11 cellular contexts compared by ENCODE assay signal in the genomic region with DNA sequence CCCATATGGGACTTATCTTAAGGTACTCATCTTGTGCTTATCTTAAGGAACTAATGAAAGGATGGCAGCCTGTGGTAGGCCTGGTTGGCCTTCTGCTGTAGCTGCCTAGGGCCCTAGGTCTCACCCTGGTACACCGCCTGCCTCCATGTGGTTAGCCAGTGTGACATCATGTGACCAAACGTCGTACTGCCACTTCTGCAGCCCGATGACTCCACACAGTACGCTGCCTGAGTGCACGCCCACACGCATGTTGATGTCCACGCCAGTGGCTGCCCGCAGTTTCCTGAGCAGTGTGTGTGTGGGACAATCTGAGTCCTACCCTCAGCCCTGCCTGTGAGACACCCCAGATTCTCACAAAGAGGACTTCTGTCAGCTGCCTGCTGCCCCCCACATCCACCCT. TPM values are rescaled to one million over a fixed set of nuclear protein-coding genes. Genes with fewer than 3 reads are reported as not detected.
DNase-seq lines count a peak whose midpoint lies in the region; ATAC-seq and TF ChIP-seq lines count a peak whose summit lies in the region.
"Had no signal": no experiment of that assay in that cellular context is flagged by ENCODE, and none has a peak within 500 bp of the region (broad histone marks: within the 10 kb centered on the region; RNA-seq: fewer than 3 reads in every experiment).

No MANE protein-coding gene starts in this region.

- no peak overlapping the region for H3K4ac ChIP-seq in neuronal stem cell (ENCODE audit: low read length)

- H3K4me1 ChIP-seq in neuronal stem cell (ENCODE audit: control insufficient read depth in 2 of 2, insufficient read depth in 1 of 2, low read depth in 1 of 2, low read length in 2 of 2), result peaks cover 2 to 15% of the 10 kb centered on the region in 2 donors

- peak overlapping the region; percentile 19 for H4K8ac ChIP-seq in neuronal stem cell (ENCODE audit: low read depth, low read length)

- no peaks in the 10 kb centered on the region for H3K9me3 ChIP-seq in neuronal stem cell (replicated peaks in 1 of 2; ENCODE audit: control insufficient read depth in 2 of 2, insufficient read depth in 1 of 2, low read depth in 1 of 2, low read length in 2 of 2)
- no peaks in the 10 kb centered on the region for H3K9me3 ChIP-seq in WERI-Rb-1 (ENCODE audit: severe bottlenecking)
- H3K9me3 ChIP-seq: thoracic aorta had no signal

- no peak overlapping the region for H3K4me2 ChIP-seq in neuronal stem cell (ENCODE audit: insufficient read depth, low read length, poor library complexity, severe bottlenecking)

- ATAC-seq in HG03432 (IDR thresholded peaks at IDR 0.05; ENCODE audit: unreplicated experiment) (no peak), HG02763 (IDR thresholded peaks at IDR 0.05; ENCODE audit: unreplicated experiment) (no peak)

- no peak overlapping the region for H2BK12ac ChIP-seq in neuronal stem cell (ENCODE audit: low read length)

- peak overlapping the region; percentile 2 for H3K9ac ChIP-seq in neuronal stem cell (ENCODE audit: low read depth, low read length, poor library complexity)

- H3K27ac ChIP-seq in neuronal stem cell (replicated peaks; ENCODE audit: low read length), result no peak overlapping the region
- H3K27ac ChIP-seq in WERI-Rb-1, result no peak overlapping the region
- H3K27ac ChIP-seq: dorsolateral prefrontal cortex, thoracic aorta had no signal

- no CpG with 5 or more reads among the region's 9 CpGs for WGBS in neuronal stem cell (ENCODE audit: extremely low coverage in 2 of 2, insufficient read length in 2 of 2, insufficient replicate concordance in 1 of 2), 2 donors

- peak overlapping the region; percentile 35 for H2BK15ac ChIP-seq in neuronal stem cell (ENCODE audit: low read length)

- peaks cover 12 to 72% (median 50%) of the 10 kb centered on the region in 3 experiments for H3K27me3 ChIP-seq in neuronal stem cell (ENCODE audit: control insufficient read depth in 3 of 3, insufficient read depth in 3 of 3, low read depth in 1 of 3, low read length in 3 of 3)
- peaks cover 2% of the 10 kb centered on the region for H3K27me3 ChIP-seq in WERI-Rb-1 (ENCODE audit: insufficient read depth, low read depth, severe bottlenecking)

- H4K91ac ChIP-seq in neuronal stem cell (ENCODE audit: low read depth, low read length, poor library complexity), result no peak overlapping the region

- no peak overlapping the region for H2AFZ ChIP-seq in neuronal stem cell (ENCODE audit: low read length)

- H3K23ac ChIP-seq in neuronal stem cell (ENCODE audit: low read depth, low read length, poor library complexity), result peak overlapping the region; percentile 81

- no peak overlapping the region for H2BK120ac ChIP-seq in neuronal stem cell (ENCODE audit: low read depth, low read length)

- H3K18ac ChIP-seq in neuronal stem cell (ENCODE audit: low read length), result no peak overlapping the region

- no peak overlapping the region for H2BK5ac ChIP-seq in neuronal stem cell (ENCODE audit: low read length)

- H3K4me3 ChIP-seq in neuronal stem cell (ENCODE audit: low read length in 2 of 2), result peak overlapping the region in 1 of 2 donors; percentile 5
- H3K4me3 ChIP-seq in WERI-Rb-1 (ENCODE audit: low read depth, low read length), result no peak overlapping the region
- H3K4me3 ChIP-seq: dorsolateral prefrontal cortex, thoracic aorta had no signal

- peak overlapping the region; percentile 23 for H2AK5ac ChIP-seq in neuronal stem cell (ENCODE audit: low read depth, low read length)

- H3K36me3 ChIP-seq in neuronal stem cell (replicated peaks in 1 of 2; ENCODE audit: control insufficient read depth in 2 of 2, insufficient read depth in 2 of 2, low read length in 2 of 2) (no peaks in the 10 kb centered on the region), WERI-Rb-1 (no peaks in the 10 kb centered on the region)
- H3K36me3 ChIP-seq: thoracic aorta had no signal

- H3K14ac ChIP-seq in neuronal stem cell (ENCODE audit: low read length), result no peak overlapping the region

- TF ChIP-seq CTCF in WERI-Rb-1 (IDR thresholded peaks at IDR 0.05; ENCODE audit: low read depth, low read length), result no peak

- H3K79me1 ChIP-seq in neuronal stem cell (ENCODE audit: low read depth, low read length), result no peaks in the 10 kb centered on the region

- DNase-seq in CD1c-positive myeloid dendritic cell (ENCODE audit: extremely low spot score), result peak; percentile 95
- DNase-seq in T-helper 22 cell (ENCODE audit: low read depth), result peak; percentile 39
- peak; percentile 70 for DNase-seq in activated gamma-delta T cell treated with Interleukin-2 at 50 U/mL for 16 hours
- no peak for DNase-seq in neuronal stem cell (ENCODE audit: low spot score)
- DNase-seq in WERI-Rb-1, result no peak
- no peak for DNase-seq in putamen (ENCODE audit: low spot score)
- DNase-seq: CD4-positive, CD25-positive, alpha-beta regulatory T cell had no signal

RNA-seq across cellular contexts. Expression of gene ADCY4, which starts 5.1 kb away (rescaled TPM):
- 0.01 TPM for polyA plus RNA-seq in neuronal stem cell (2013, experiment 1 of 2)
- polyA plus RNA-seq in neuronal stem cell (2013, experiment 2 of 2), result 0.01 TPM

RNA-seq across cellular contexts. Expression of gene RIPK3, which starts 10.1 kb away (rescaled TPM):
- 0.08 TPM for polyA plus RNA-seq in neuronal stem cell (2013, experiment 1 of 2)
- polyA plus RNA-seq in neuronal stem cell (2013, experiment 2 of 2), result not detected

RNA-seq across cellular contexts. Expression of gene LTB4R, which starts 18.4 kb away (rescaled TPM):
- polyA plus RNA-seq in neuronal stem cell (2013, experiment 1 of 2), result 2.1 TPM
- polyA plus RNA-seq in neuronal stem cell (2013, experiment 2 of 2), result 1.9 TPM

RNA-seq across cellular contexts. Expression of gene LTB4R2, which starts 19.8 kb away (rescaled TPM):
- polyA plus RNA-seq in neuronal stem cell (2013, experiment 1 of 2), result 1.1 TPM
- polyA plus RNA-seq in neuronal stem cell (2013, experiment 2 of 2), result 1.2 TPM

RNA-seq across cellular contexts. Expression of gene CIDEB, which starts 22.0 kb away (rescaled TPM):
- not detected for polyA plus RNA-seq in neuronal stem cell (2013, experiment 1 of 2)
- polyA plus RNA-seq in neuronal stem cell (2013, experiment 2 of 2), result not detected

Comparison
In these comparisons a context has a peak if more than half of its experiments do, and no peak if none do; other contexts are left out.
1. DNase-seq: peak in CD1c-positive myeloid dendritic cell (single experiment), T-helper 22 cell (single experiment) and activated gamma-delta T cell treated with Interleukin-2 at 50 U/mL for 16 hours (single experiment); none in neuronal stem cell (single experiment), WERI-Rb-1 (single experiment) and putamen (single experiment).